1 cellular context compared by ENCODE assay signal in the genomic region with DNA sequence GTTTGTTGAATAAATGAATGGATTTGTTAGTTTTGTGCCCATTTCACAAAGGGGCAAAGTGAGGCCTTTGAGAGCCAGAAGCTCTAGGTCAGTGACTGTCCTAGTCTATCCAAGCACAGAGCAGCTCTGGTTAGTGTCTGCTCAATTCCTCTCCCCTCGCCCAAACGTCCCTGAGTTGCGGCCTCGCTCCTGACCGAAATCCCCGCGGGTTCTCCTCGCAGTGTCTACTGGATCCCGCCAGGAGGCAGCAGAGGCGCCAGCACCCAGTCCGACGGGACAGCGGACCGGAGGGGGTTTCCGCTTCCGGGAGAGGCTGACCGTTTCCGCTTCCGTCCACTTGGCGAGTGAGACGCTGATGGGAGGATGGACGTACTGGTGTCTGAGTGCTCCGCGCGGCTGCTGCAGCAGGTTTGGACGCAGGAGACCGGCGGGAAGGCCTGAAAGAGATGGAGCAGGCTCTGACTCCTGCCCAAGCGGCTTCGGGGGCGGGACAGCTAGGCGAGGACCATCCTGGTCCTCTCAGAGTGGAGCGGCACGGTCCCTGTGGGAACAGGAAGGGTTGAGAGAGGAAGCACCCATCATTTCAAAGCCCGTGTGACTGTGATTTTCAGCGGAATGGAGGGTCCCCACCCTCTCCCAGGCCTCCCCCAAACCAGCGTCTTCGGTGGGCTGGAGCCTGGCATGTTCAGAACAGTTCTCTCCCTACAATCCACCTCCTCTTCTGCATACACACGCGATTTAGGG.
TF ChIP-seq lines count a peak whose summit lies in the region.

Gene RARS1 (plus strand): TSS at position 336 of the 744 bp plus-strand sequence. CDS start 28 bp downstream, at position 364.

TF ChIP-seq in HepG2, 621 proteins besides CTCF, POLR2A, EP300 and RAD21 (continued from another document and continues in another):
- TF ChIP-seq JUN (CRISPR knock-in tag; IDR thresholded peaks at IDR 0.05) (peak; percentile 54; the same call in 1 of the 2 replicates), MAFF (IDR thresholded peaks at IDR 0.05; ENCODE audit: low read depth, low read length) (no peak), RAD51 (IDR thresholded peaks at IDR 0.05; ENCODE audit: borderline replicate concordance) (no peak), MXD1 (CRISPR knock-in tag; IDR thresholded peaks at IDR 0.05) (no peak), E2F2 (CRISPR knock-in tag; IDR thresholded peaks at IDR 0.05; ENCODE audit: borderline replicate concordance) (peak; percentile 63; the same call in 1 of the 2 replicates), KDM4B (CRISPR knock-in tag; IDR thresholded peaks at IDR 0.05) (peak; percentile 86; the same call in 1 of the 2 replicates), BORCS8-MEF2B (CRISPR knock-in tag; IDR thresholded peaks at IDR 0.05) (peak; percentile 83), CENPX (CRISPR knock-in tag; IDR thresholded peaks at IDR 0.05) (no peak), PPARG (CRISPR knock-in tag; conservative IDR thresholded peaks at IDR 0.05) (peak; percentile 46; the same call in 1 of the 2 replicates), SP2 (CRISPR knock-in tag; IDR thresholded peaks at IDR 0.05) (peak; percentile 72), ISL2 (CRISPR knock-in tag; IDR thresholded peaks at IDR 0.05) (peak; percentile 82), PATZ1 (CRISPR knock-in tag; IDR thresholded peaks at IDR 0.05) (peak; percentile 68), ZNF468 (CRISPR knock-in tag; IDR thresholded peaks at IDR 0.05) (no peak), ZNF761 (CRISPR knock-in tag; conservative IDR thresholded peaks at IDR 0.05) (peak; percentile 90), KMT2A (CRISPR knock-in tag; IDR thresholded peaks at IDR 0.05) (peak; percentile 96), ZNF296 (CRISPR knock-in tag; conservative IDR thresholded peaks at IDR 0.05) (peak; percentile 81), ZNF343 (CRISPR knock-in tag; IDR thresholded peaks at IDR 0.05) (no peak), HOXA5 (CRISPR knock-in tag; IDR thresholded peaks at IDR 0.05) (peak; percentile 89), ZNF749 (CRISPR knock-in tag; IDR thresholded peaks at IDR 0.05; ENCODE audit: borderline replicate concordance) (no peak; the same call in 1 of the 2 replicates), ZNF619 (CRISPR knock-in tag; IDR thresholded peaks at IDR 0.05) (peak; percentile 86; the same call in 1 of the 2 replicates), TARDBP (CRISPR knock-in tag; IDR thresholded peaks at IDR 0.05) (peak; percentile 96), ZNF577 (CRISPR knock-in tag; IDR thresholded peaks at IDR 0.05; ENCODE audit: borderline replicate concordance, low read depth) (no peak), ZNF567 (CRISPR knock-in tag; IDR thresholded peaks at IDR 0.05; ENCODE audit: borderline replicate concordance) (no peak), YY1 (IDR thresholded peaks at IDR 0.05; ENCODE audit: insufficient read depth, insufficient replicate concordance, low read depth, low read length) (peak; percentile 66), U2AF1 (optimal IDR thresholded peaks at IDR 0.05; ENCODE audit: low read depth, low read length) (no peak), RARG (CRISPR knock-in tag; IDR thresholded peaks at IDR 0.05; ENCODE audit: low read depth) (no peak), ZFP36L2 (CRISPR knock-in tag; IDR thresholded peaks at IDR 0.05) (no peak), MZF1 (CRISPR knock-in tag; IDR thresholded peaks at IDR 0.05; ENCODE audit: borderline replicate concordance) (no peak), ZNF24 (IDR thresholded peaks at IDR 0.05) (peak; percentile 87), SATB2 (CRISPR knock-in tag; IDR thresholded peaks at IDR 0.05) (no peak), IRF9 (CRISPR knock-in tag; IDR thresholded peaks at IDR 0.05; ENCODE audit: borderline replicate concordance) (peak; percentile 68), ZNF180 (CRISPR knock-in tag; IDR thresholded peaks at IDR 0.05; ENCODE audit: borderline replicate concordance, low read depth) (no peak), ZNF589 (CRISPR knock-in tag; conservative IDR thresholded peaks at IDR 0.05) (peak; percentile 90; the same call in 1 of the 2 replicates), JUND (CRISPR knock-in tag; IDR thresholded peaks at IDR 0.05) (peak; percentile 67; the same call in 1 of the 2 replicates), HOXD1 (CRISPR knock-in tag; IDR thresholded peaks at IDR 0.05) (peak; percentile 92), ZNF160 (CRISPR knock-in tag; IDR thresholded peaks at IDR 0.05) (peak; percentile 84; the same call in 1 of the 2 replicates), PBX2 (CRISPR knock-in tag; IDR thresholded peaks at IDR 0.05) (no peak), NFE2L1 (CRISPR knock-in tag; IDR thresholded peaks at IDR 0.05; ENCODE audit: borderline replicate concordance) (no peak), NFYC (CRISPR knock-in tag; IDR thresholded peaks at IDR 0.05) (no peak), SMC3 (IDR thresholded peaks at IDR 0.05; ENCODE audit: low read length) (peak; percentile 36; the same call in 1 of the 2 replicates), POLR2AphosphoS2 (IDR thresholded peaks at IDR 0.05; ENCODE audit: low read depth, low read length) (peak; percentile 74; the same call in 1 of the 2 replicates)
- TF ChIP-seq, protein P1, sequence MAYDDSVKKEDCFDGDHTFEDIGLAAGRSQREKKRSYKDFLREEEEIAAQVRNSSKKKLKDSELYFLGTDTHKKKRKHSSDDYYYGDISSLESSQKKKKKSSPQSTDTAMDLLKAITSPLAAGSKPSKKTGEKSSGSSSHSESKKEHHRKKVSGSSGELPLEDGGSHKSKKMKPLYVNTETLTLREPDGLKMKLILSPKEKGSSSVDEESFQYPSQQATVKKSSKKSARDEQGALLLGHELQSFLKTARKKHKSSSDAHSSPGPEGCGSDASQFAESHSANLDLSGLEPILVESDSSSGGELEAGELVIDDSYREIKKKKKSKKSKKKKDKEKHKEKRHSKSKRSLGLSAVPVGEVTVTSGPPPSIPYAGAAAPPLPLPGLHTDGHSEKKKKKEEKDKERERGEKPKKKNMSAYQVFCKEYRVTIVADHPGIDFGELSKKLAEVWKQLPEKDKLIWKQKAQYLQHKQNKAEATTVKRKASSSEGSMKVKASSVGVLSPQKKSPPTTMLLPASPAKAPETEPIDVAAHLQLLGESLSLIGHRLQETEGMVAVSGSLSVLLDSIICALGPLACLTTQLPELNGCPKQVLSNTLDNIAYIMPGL (CRISPR knock-in tag; IDR thresholded peaks at IDR 0.05; ENCODE audit: borderline replicate concordance in 1 of 2, low read depth in 1 of 2), result peak; percentile 91 to 96
- TF ChIP-seq, protein P2, sequence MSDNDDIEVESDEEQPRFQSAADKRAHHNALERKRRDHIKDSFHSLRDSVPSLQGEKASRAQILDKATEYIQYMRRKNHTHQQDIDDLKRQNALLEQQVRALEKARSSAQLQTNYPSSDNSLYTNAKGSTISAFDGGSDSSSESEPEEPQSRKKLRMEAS (IDR thresholded peaks at IDR 0.05), result peak; percentile 81
- TF ChIP-seq, protein P3, sequence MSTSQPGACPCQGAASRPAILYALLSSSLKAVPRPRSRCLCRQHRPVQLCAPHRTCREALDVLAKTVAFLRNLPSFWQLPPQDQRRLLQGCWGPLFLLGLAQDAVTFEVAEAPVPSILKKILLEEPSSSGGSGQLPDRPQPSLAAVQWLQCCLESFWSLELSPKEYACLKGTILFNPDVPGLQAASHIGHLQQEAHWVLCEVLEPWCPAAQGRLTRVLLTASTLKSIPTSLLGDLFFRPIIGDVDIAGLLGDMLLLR (CRISPR knock-in tag; IDR thresholded peaks at IDR 0.05), result no peak
- TF ChIP-seq, protein P4, sequence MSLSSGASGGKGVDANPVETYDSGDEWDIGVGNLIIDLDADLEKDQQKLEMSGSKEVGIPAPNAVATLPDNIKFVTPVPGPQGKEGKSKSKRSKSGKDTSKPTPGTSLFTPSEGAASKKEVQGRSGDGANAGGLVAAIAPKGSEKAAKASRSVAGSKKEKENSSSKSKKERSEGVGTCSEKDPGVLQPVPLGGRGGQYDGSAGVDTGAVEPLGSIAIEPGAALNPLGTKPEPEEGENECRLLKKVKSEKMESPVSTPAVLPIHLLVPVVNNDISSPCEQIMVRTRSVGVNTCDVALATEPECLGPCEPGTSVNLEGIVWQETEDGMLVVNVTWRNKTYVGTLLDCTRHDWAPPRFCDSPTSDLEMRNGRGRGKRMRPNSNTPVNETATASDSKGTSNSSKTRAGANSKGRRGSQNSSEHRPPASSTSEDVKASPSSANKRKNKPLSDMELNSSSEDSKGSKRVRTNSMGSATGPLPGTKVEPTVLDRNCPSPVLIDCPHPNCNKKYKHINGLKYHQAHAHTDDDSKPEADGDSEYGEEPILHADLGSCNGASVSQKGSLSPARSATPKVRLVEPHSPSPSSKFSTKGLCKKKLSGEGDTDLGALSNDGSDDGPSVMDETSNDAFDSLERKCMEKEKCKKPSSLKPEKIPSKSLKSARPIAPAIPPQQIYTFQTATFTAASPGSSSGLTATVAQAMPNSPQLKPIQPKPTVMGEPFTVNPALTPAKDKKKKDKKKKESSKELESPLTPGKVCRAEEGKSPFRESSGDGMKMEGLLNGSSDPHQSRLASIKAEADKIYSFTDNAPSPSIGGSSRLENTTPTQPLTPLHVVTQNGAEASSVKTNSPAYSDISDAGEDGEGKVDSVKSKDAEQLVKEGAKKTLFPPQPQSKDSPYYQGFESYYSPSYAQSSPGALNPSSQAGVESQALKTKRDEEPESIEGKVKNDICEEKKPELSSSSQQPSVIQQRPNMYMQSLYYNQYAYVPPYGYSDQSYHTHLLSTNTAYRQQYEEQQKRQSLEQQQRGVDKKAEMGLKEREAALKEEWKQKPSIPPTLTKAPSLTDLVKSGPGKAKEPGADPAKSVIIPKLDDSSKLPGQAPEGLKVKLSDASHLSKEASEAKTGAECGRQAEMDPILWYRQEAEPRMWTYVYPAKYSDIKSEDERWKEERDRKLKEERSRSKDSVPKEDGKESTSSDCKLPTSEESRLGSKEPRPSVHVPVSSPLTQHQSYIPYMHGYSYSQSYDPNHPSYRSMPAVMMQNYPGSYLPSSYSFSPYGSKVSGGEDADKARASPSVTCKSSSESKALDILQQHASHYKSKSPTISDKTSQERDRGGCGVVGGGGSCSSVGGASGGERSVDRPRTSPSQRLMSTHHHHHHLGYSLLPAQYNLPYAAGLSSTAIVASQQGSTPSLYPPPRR (CRISPR knock-in tag; IDR thresholded peaks at IDR 0.05; ENCODE audit: borderline replicate concordance), result no peak
- TF ChIP-seq, protein P5, sequence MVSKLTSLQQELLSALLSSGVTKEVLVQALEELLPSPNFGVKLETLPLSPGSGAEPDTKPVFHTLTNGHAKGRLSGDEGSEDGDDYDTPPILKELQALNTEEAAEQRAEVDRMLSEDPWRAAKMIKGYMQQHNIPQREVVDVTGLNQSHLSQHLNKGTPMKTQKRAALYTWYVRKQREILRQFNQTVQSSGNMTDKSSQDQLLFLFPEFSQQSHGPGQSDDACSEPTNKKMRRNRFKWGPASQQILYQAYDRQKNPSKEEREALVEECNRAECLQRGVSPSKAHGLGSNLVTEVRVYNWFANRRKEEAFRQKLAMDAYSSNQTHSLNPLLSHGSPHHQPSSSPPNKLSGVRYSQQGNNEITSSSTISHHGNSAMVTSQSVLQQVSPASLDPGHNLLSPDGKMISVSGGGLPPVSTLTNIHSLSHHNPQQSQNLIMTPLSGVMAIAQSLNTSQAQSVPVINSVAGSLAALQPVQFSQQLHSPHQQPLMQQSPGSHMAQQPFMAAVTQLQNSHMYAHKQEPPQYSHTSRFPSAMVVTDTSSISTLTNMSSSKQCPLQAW (CRISPR knock-in tag; IDR thresholded peaks at IDR 0.05), result peak; percentile 86
